Comparison of ENCODE assay signal across 17 cellular contexts in the genomic region with DNA sequence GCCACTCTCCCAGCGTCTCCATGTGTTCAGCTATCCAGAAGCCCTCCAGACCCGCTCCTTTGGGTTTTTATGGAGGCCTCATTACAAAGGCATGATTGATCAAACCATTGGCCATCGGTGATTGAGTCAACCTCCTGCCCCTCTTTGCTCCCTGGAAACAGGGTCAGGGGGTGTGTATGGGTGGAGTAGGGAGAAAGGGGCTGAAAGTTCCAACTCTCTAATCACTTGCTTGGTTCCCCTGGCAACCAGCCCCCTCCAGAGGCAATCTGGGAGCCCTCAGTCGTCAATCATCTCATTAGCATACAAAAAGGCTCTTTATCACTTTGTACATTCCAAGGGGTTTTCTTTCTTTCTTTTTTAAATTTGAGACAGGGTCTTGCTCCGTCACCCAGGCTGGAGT. TPM values are rescaled to one million over a fixed set of nuclear protein-coding genes. Genes with fewer than 3 reads are reported as not detected.
DNase-seq lines count a peak whose midpoint lies in the region; ATAC-seq, FAIRE-seq and TF ChIP-seq lines count a peak whose summit lies in the region.
"Had no signal": no experiment of that assay in that cellular context is flagged by ENCODE, and none has a peak within 500 bp of the region (broad histone marks: within the 10 kb centered on the region; RNA-seq: fewer than 3 reads in every experiment).

No MANE protein-coding gene starts in this region.

- H3K27ac ChIP-seq in H9 (ENCODE audit: insufficient read length, low read depth, low read length) (no peak overlapping the region), angular gyrus (ENCODE audit: low read depth, low read length) (peak overlapping the region; percentile 57), iPS-20b (ENCODE audit: low read length) (peak overlapping the region; percentile 46)
- H3K27ac ChIP-seq: epithelial cell of prostate, KMS-11, prostate gland had no signal

- peaks cover 22% of the 10 kb centered on the region for H3K23me2 ChIP-seq in H9 (ENCODE audit: insufficient read length, low read depth, low read length, poor library complexity, severe bottlenecking)

- no CpG with 5 or more reads among the region's 5 CpGs for WGBS in H9 (ENCODE audit: extremely low coverage, insufficient read length, low lambda C conversion rate)

- H3K4ac ChIP-seq in H9 (ENCODE audit: low read depth, low read length) = no peak overlapping the region

- no peaks in the 10 kb centered on the region for H3K79me2 ChIP-seq in H9 (ENCODE audit: insufficient read depth, low read length)

- no peak for TF ChIP-seq CTCF in H9 (conservative IDR thresholded peaks at IDR 0.05)
- TF ChIP-seq CTCF in omental fat pad (IDR thresholded peaks at IDR 0.05) = no peak

- H3K4me1 ChIP-seq in H9 (ENCODE audit: insufficient read depth, low read length) (peaks cover 19% of the 10 kb centered on the region; the same call in 1 of the 2 replicates), iPS-20b (ENCODE audit: insufficient read depth, low read length) (peaks cover 37% of the 10 kb centered on the region)
- H3K4me1 ChIP-seq: prostate gland had no signal

- no peaks in the 10 kb centered on the region for H4K20me1 ChIP-seq in H9 (ENCODE audit: control insufficient read depth, insufficient read depth, insufficient read length)

- no peaks in the 10 kb centered on the region for H3K36me3 ChIP-seq in iPS-20b (ENCODE audit: insufficient read depth, low read depth, low read length)
- H3K36me3 ChIP-seq: prostate gland had no signal

- no peaks in the 10 kb centered on the region; the same call in 1 of the 2 replicates for H3K27me3 ChIP-seq in H9 (ENCODE audit: insufficient read depth, low read length)
- H3K27me3 ChIP-seq in iPS-20b (ENCODE audit: insufficient read depth, low read length) = peaks cover 17% of the 10 kb centered on the region; the same call in 1 of the 2 replicates

- H3K79me1 ChIP-seq in H9 (ENCODE audit: insufficient read depth, low read depth, low read length, poor library complexity, severe bottlenecking) = no peaks in the 10 kb centered on the region

- H3K27me3 Mint-ChIP-seq in H9 (ENCODE audit: low read depth) = peaks cover 13% of the 10 kb centered on the region; the same call in 1 of the 2 replicates
- H3K27me3 Mint-ChIP-seq in effector memory CD8-positive, alpha-beta T cell = peaks cover 14 to 17% of the 10 kb centered on the region in 2 donors

- no peak overlapping the region for H2BK20ac ChIP-seq in H9 (ENCODE audit: low read depth, low read length, poor library complexity, severe bottlenecking)

- no peak overlapping the region for H3K14ac ChIP-seq in H9 (ENCODE audit: insufficient read depth, low read length)

- no peak overlapping the region for H2BK120ac ChIP-seq in H9 (ENCODE audit: low read depth, low read length, poor library complexity, severe bottlenecking)

- DNase-seq in H9 = peak; percentile 80
- peak; percentile 43 for DNase-seq in pons (ENCODE audit: low spot score)
- DNase-seq in activated CD4-positive, alpha-beta T cell treated with anti-CD3 and anti-CD28 coated beads, Interleukin-2, amount 50 U/mL, for 1 hour = no peak
- DNase-seq in effector memory CD8-positive, alpha-beta T cell = no peak
- no peak for DNase-seq in omental fat pad (ENCODE audit: low spot score)
- DNase-seq in H54 (ENCODE audit: insufficient read length, low spot score) = no peak
- DNase-seq: amniotic stem cell, COR-L47, NCI-H1417, NCI-H345 had no signal

- H2BK12ac ChIP-seq in H9 (ENCODE audit: insufficient read length, low read depth, low read length) = no peak overlapping the region

- H3K4me1 Mint-ChIP-seq in H9 = peaks cover 54 to 64% of the 10 kb centered on the region in 2 experiments
- peaks cover 5 to 23% of the 10 kb centered on the region in 2 donors for H3K4me1 Mint-ChIP-seq in effector memory CD8-positive, alpha-beta T cell (ENCODE audit: low read depth in 2 of 2)

- no peak for TF ChIP-seq POLR2A in H54 (IDR thresholded peaks at IDR 0.05; ENCODE audit: low read depth, low read length)

- ATAC-seq in effector memory CD8-positive, alpha-beta T cell (replicated peaks) = no peak
- no peak for ATAC-seq in omental fat pad (ENCODE audit: low FRiP score)

- H4K5ac ChIP-seq in H9 (ENCODE audit: insufficient read length, low read depth, low read length) = no peak overlapping the region

- H2BK15ac ChIP-seq in H9 (ENCODE audit: low read depth, low read length) = no peak overlapping the region

- H3K9me3 ChIP-seq in H9 (ENCODE audit: control insufficient read depth, low read depth, low read length) (no peaks in the 10 kb centered on the region), iPS-20b (ENCODE audit: insufficient read depth, low read depth, low read length) (no peaks in the 10 kb centered on the region)
- H3K9me3 ChIP-seq: prostate gland had no signal

- H3K9ac ChIP-seq in H9 (ENCODE audit: extremely low read depth, insufficient read length, low read length) (no peak overlapping the region), iPS-20b (ENCODE audit: low read depth, low read length) (peak overlapping the region; percentile 6; the same call in 1 of the 2 replicates)
- H3K9ac ChIP-seq: KMS-11 had no signal

- H3K23ac ChIP-seq in H9 (ENCODE audit: insufficient read length, low read depth, low read length) = no peak overlapping the region

- peak overlapping the region; percentile 24 for H4K91ac ChIP-seq in H9 (ENCODE audit: insufficient read length, low read depth, low read length)

- peak overlapping the region; percentile 59 for H3K18ac ChIP-seq in H9 (ENCODE audit: insufficient read length, low read depth, low read length)

- no peak overlapping the region for H3T11ph ChIP-seq in H9 (ENCODE audit: low read length)

- no peak overlapping the region for H2BK5ac ChIP-seq in H9 (ENCODE audit: insufficient read length, low read length)

- H3K9me3 Mint-ChIP-seq in H9 = no peaks in the 10 kb centered on the region; a peak in 3 of 5 replicates
- H3K9me3 Mint-ChIP-seq in effector memory CD8-positive, alpha-beta T cell = no peaks in the 10 kb centered on the region
- H3K9me3 Mint-ChIP-seq: activated T-helper 1 cell treated with anti-CD3 and anti-CD28 coated beads, Interleukin-12 subunit alpha, Interleukin-12 subunit beta, Interleukin-2, Interleukin-4 antibody, amounts not matched to agents 30 ng/mL and 10 ng/mL and 1 ng/mL, durations not matched to agents 14 hours and 24 hours and 36 hours had no signal

- H4K8ac ChIP-seq in H9 (replicated peaks; ENCODE audit: insufficient read length, low read depth, low read length) = no peak overlapping the region

- H2AFZ ChIP-seq in H9 (ENCODE audit: low read length) = no peak overlapping the region

- peak overlapping the region; percentile 75 for H3K4me3 ChIP-seq in iPS-20b (ENCODE audit: low read length)
- H3K4me3 ChIP-seq: prostate gland had no signal

- no peak overlapping the region for H2AK5ac ChIP-seq in H9 (ENCODE audit: insufficient read length, low read length)

- peak overlapping the region; percentile 87 for H3K4me2 ChIP-seq in H9 (ENCODE audit: insufficient read depth, insufficient read length, low read length)
- H3K4me2 ChIP-seq: KMS-11 had no signal

- peaks cover 0 to 12% (median 12%) of the 10 kb centered on the region in 3 experiments; a peak in 3 of 7 replicates for H3K36me3 Mint-ChIP-seq in H9 (ENCODE audit: insufficient read depth in 1 of 3, low read depth in 3 of 3)
- H3K36me3 Mint-ChIP-seq in effector memory CD8-positive, alpha-beta T cell (ENCODE audit: insufficient read depth) = no peaks in the 10 kb centered on the region

- H3K27ac Mint-ChIP-seq in H9 = peak overlapping the region; percentile 79 to 99 (median 95)
- H3K27ac Mint-ChIP-seq in effector memory CD8-positive, alpha-beta T cell = no peak overlapping the region
- H3K27ac Mint-ChIP-seq: activated T-helper 1 cell treated with anti-CD3 and anti-CD28 coated beads, Interleukin-12 subunit alpha, Interleukin-12 subunit beta, Interleukin-2, Interleukin-4 antibody, amounts not matched to agents 30 ng/mL and 10 ng/mL and 1 ng/mL, durations not matched to agents 14 hours and 24 hours and 36 hours had no signal

- H3K56ac ChIP-seq in H9 (ENCODE audit: insufficient read length, low read depth, low read length) = no peak overlapping the region

- FAIRE-seq in H54 (lab: Jason Lieb, UNC) = no peak
- FAIRE-seq: G401.6 had no signal

- peak overlapping the region; percentile 35 to 83 for H3K4me3 Mint-ChIP-seq in H9
- no peak overlapping the region for H3K4me3 Mint-ChIP-seq in effector memory CD8-positive, alpha-beta T cell
- H3K4me3 Mint-ChIP-seq: activated T-helper 1 cell treated with anti-CD3 and anti-CD28 coated beads, Interleukin-12 subunit alpha, Interleukin-12 subunit beta, Interleukin-2, Interleukin-4 antibody, amounts not matched to agents 30 ng/mL and 10 ng/mL and 1 ng/mL, durations not matched to agents 14 hours and 24 hours and 36 hours had no signal

RNA-seq across cellular contexts. Expression of a gene that starts 2.3 kb away (rescaled TPM):
- total RNA-seq in H9 (2021) (28.9 and 29.0 TPM in 2 replicates), omental fat pad (10 to 100 TPM; 14.8 to 45.4 (median 26.5) TPM)

Comparison
In these comparisons a context has a peak if more than half of its experiments do, and no peak if none do; other contexts are left out.
1. DNase-seq: peak in H9 (single experiment) and pons (single experiment); none in activated CD4-positive, alpha-beta T cell treated with anti-CD3 and anti-CD28 coated beads, Interleukin-2, amount 50 U/mL, for 1 hour (single experiment), effector memory CD8-positive, alpha-beta T cell (0 of 3), omental fat pad (single experiment) and H54 (single experiment).
2. H3K27ac Mint-ChIP-seq: peak in H9 (3 of 3); none in effector memory CD8-positive, alpha-beta T cell (0 of 2).
3. H3K4me3 Mint-ChIP-seq: peak in H9 (2 of 2); none in effector memory CD8-positive, alpha-beta T cell (0 of 2).